10 cellular contexts compared by ENCODE assay signal in genomic region chr22:23966568-23966967, GRCh38. TPM values are rescaled to one million over a fixed set of nuclear protein-coding genes. Genes with fewer than 3 reads are reported as not detected.
A peak's percentile ranks its signal among the peaks of the same experiment; 100 is the strongest.
DNase-seq lines count a peak whose midpoint lies in the region; ATAC-seq, FAIRE-seq and TF ChIP-seq lines count a peak whose summit lies in the region.
"Not testable (repeated sequence)": the region's sequence is repeated elsewhere in the genome, so short reads cannot be mapped to it uniquely, and the experiment has no call there.
"Had no signal": no experiment of that assay in that cellular context is flagged by ENCODE, and none has a peak within 500 bp of the region (broad histone marks: within the 10 kb centered on the region; RNA-seq: fewer than 3 reads in every experiment).

Gene DDTL (plus strand): TSS chr22:23966888. CDS start chr22:23966915, 27 bp downstream.

- POLR2A ChIA-PET in A549 (lab: Yijun Ruan, JAX); T-cell (lab: Charles Lee): not testable (repeated sequence)

- not testable (repeated sequence) for H3K4me3 Mint-ChIP-seq in T-cell

- TF ChIP-seq RAD21 in A549 (conservative IDR thresholded peaks at IDR 0.05 in 1 of 2, IDR thresholded peaks at IDR 0.05 in 1 of 2): not testable (repeated sequence)

- intact Hi-C loops in mucosa of descending colon (cut with DNase I, micrococcal nuclease): not testable (repeated sequence)

- peak within 1 kb of the TSS; percentile 53; the same call in 2 of the 3 replicates for H3K4me2 ChIP-seq in A549

- CTCF ChIA-PET in A549 (lab: Yijun Ruan, JAX); T-cell (lab: Charles Lee): not testable (repeated sequence)

- H3K9me3 Mint-ChIP-seq in T-cell: not testable (repeated sequence)

- not testable (repeated sequence) for TF ChIP-seq CTCF in A549 (IDR thresholded peaks at IDR 0.05); mucosa of descending colon (IDR thresholded peaks at IDR 0.05)

- ATAC-seq in A549: peak; percentile 90 to 93
- ATAC-seq in GM18909 (IDR thresholded peaks at IDR 0.05; ENCODE audit: poor library complexity, unreplicated experiment): peak; percentile 85
- peak; percentile 83 for ATAC-seq in GM21515 (IDR thresholded peaks at IDR 0.05; ENCODE audit: unreplicated experiment)
- peak; percentile 90 for ATAC-seq in HG02852 (IDR thresholded peaks at IDR 0.05; ENCODE audit: unreplicated experiment)
- peak; percentile 86 for ATAC-seq in HG03280 (IDR thresholded peaks at IDR 0.05; ENCODE audit: unreplicated experiment)
- ATAC-seq in T-cell (replicated peaks in 1 of 4): peak; percentile 95 to 98 (median 96)
- peak; percentile 96 for ATAC-seq in mucosa of descending colon

- not testable (repeated sequence) for H3K36me3 ChIP-seq in mucosa of descending colon (ENCODE audit: low read depth)

- not testable (repeated sequence) for H3K9me3 ChIP-seq in A549, mucosa of descending colon

- peaks cover 8 to 27% (median 24%) of the 10 kb centered on the region in 3 donors for H3K4me1 Mint-ChIP-seq in T-cell

- H3K36me3 Mint-ChIP-seq in T-cell: peaks cover 15% of the 10 kb centered on the region

- not testable (repeated sequence) for DNase-seq in A549 (ENCODE audit: low read depth in 1 of 2, low spot score in 1 of 2); T-cell; mucosa of descending colon

- not testable (repeated sequence) for H3K4me3 ChIP-seq in A549, mucosa of descending colon

- not testable (repeated sequence) for H3K27ac Mint-ChIP-seq in T-cell

- H3K27me3 Mint-ChIP-seq in T-cell: not testable (repeated sequence)

- H3K4me1 ChIP-seq in A549; mucosa of descending colon (ENCODE audit: low read depth): not testable (repeated sequence)

- no CpG with 5 or more reads among the region's 30 CpGs for WGBS in A549 (ENCODE audit: missing lambda C conversion rate)

- FAIRE-seq in A549 (lab: Jason Lieb, UNC) (peak; percentile 56), endometrium (lab: Jason Lieb, UNC) (peak; percentile 99)

- not testable (repeated sequence) for H3K27ac ChIP-seq in A549

- TF ChIP-seq EP300 in A549 (IDR thresholded peaks at IDR 0.05): not testable (repeated sequence)

- not testable (repeated sequence) for TF ChIP-seq POLR2A in A549 (IDR thresholded peaks at IDR 0.05; ENCODE audit: low read length)

RNA-seq across cellular contexts. Expression of gene DDTL, which starts in this region (rescaled TPM):
- 2.1 and 2.8 TPM in 2 replicates for polyA plus RNA-seq in A549 (2011; rRNA removed)
- polyA plus RNA-seq in A549 (2012; cell fraction: cytosol; rRNA removed): 3.6 and 4.1 TPM in 2 replicates
- polyA plus RNA-seq in A549 (2012; cell fraction: nucleus; rRNA removed): 3.3 and 5.0 TPM in 2 replicates
- polyA plus RNA-seq in A549 (2017; fragmentation: RNase III; extraction: RNeasy Plus Mini Kit Qiagen cat#74134 plus additional on column Dnase treatment): 2.5 to 3.2 TPM (median 2.7 TPM) in 3 replicates
- 5.0 and 7.0 TPM in 2 replicates for polyA minus RNA-seq in A549 (2011; rRNA and poly(A)+ RNA removed)
- 1 to 10 TPM in 4 of 5 donors, not detected in 1; 3.5 to 7.7 (median 3.9) TPM for total RNA-seq in T-cell
- 1 to 10 TPM in 2 of 3 donors, not detected in 1; 3.8 to 4.0 TPM for total RNA-seq in mucosa of descending colon
- total RNA-seq: activated CD8-positive, alpha-beta memory T cell treated with anti-CD3 and anti-CD28 coated beads for 36 hours; CD8-positive, alpha-beta memory T cell had no signal
